Comparison of ENCODE assay signal across 25 cellular contexts in the genomic region with DNA sequence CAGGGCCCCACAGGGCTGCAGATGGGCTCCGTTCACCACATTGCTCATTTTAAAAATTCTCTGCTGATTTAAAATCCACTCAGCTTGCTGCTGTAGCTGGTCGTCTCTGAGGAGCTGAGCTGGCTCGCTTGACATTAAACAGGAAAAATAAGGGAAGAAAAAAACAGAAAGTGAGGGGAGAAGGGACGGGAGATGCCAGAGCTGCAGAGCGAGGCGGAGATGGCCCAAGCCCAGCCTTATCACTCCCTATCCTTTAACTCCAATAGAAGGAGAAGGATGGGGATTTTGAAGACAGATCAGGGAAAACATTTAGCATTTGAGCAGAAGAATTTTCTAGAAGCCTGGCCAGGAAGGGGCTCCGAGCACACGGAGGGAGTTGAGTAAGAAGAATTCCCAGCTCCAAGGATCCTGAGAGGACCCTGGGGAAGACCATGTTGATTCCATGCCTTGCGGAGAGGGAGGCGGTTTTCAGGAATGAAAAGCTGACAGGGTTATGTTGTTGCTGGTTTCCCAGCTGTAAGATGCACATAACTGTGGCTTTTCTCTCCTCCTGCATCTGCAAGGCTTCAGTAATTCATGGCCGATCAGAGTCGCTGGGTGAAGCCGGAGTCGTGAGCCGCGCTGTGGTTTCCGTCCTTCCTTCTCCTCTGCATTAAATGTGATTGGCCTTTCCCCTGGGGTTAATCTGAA. TPM values are rescaled to one million over a fixed set of nuclear protein-coding genes. Genes with fewer than 3 reads are reported as not detected.
DNase-seq lines count a peak whose midpoint lies in the region; TF ChIP-seq lines count a peak whose summit lies in the region.
"Had no signal": no experiment of that assay in that cellular context is flagged by ENCODE, and none has a peak within 500 bp of the region (broad histone marks: within the 10 kb centered on the region; RNA-seq: fewer than 3 reads in every experiment).

No MANE protein-coding gene starts in this region.

- DNase-seq in left ventricle myocardium inferior (no peak), cardiac septum (ENCODE audit: low spot score) (no peak), fibroblast of villous mesenchyme (ENCODE audit: low read depth) (peak; percentile 93), prostate gland (ENCODE audit: low spot score) (no peak), A673 (ENCODE audit: low spot score) (no peak), NCI-H510A treated with DMSO at 0.1 percent for 48 hours (lab: John Stamatoyannopoulos, UW) (no peak), NCI-H2107 treated with DMSO at 0.1 percent for 48 hours (lab: John Stamatoyannopoulos, UW; ENCODE audit: unreplicated experiment) (no peak)
- no peak for DNase-seq in CD4-positive, alpha-beta memory T cell
- DNase-seq: activated T-cell treated with anti-CD3 and anti-CD28 coated beads, Interleukin-2, amount 50 U/mL, for 48 hours; CD4-positive, alpha-beta T cell; dermis blood vessel endothelial cell; HCEC 1CT; left colon; NCI-H187; NCI-H226; occipital lobe; Peyer's patch; right lobe of liver; stimulated activated CD4-positive, alpha-beta T cell treated with anti-CD3 and anti-CD28 coated beads, Interleukin-2, amount 100 ng/mL, for 24 hours; stimulated activated naive CD4-positive, alpha-beta T cell treated with Interleukin-2 at 50 U/mL for 16 hours; T-helper 9 cell; trophoblast cell had no signal

- no peaks in the 10 kb centered on the region for H3K4me1 Mint-ChIP-seq in CD4-positive, alpha-beta memory T cell

- peaks cover 0 to 8% (median 0%) of the 10 kb centered on the region in 8 donors for H3K9me3 Mint-ChIP-seq in CD4-positive, alpha-beta memory T cell
- H3K9me3 Mint-ChIP-seq: CD4-positive, alpha-beta T cell had no signal

- no peaks in the 10 kb centered on the region for H3K36me3 ChIP-seq in left ventricle myocardium inferior
- no peaks in the 10 kb centered on the region for H3K36me3 ChIP-seq in prostate gland
- no peaks in the 10 kb centered on the region for H3K36me3 ChIP-seq in CD4-positive, alpha-beta memory T cell (ENCODE audit: insufficient read depth, low read length)
- no peaks in the 10 kb centered on the region for H3K36me3 ChIP-seq in A673 (ENCODE audit: insufficient read depth, low read length, poor library complexity, severe bottlenecking)
- H3K36me3 ChIP-seq: Peyer's patch, right lobe of liver had no signal

- CTCF ChIA-PET in CD4-positive, alpha-beta memory T cell (lab: Charles Lee; ENCODE audit: partially characterized antibody), result no interaction called here
- CTCF ChIA-PET in A673 (lab: Charles Lee), result no interaction called here

- H3K4me3 ChIP-seq in left ventricle myocardium inferior, result peak overlapping the region; percentile 29
- H3K4me3 ChIP-seq in fibroblast of villous mesenchyme (ENCODE audit: low read depth, low read length), result peak overlapping the region; percentile 27
- H3K4me3 ChIP-seq in prostate gland, result no peak overlapping the region
- no peak overlapping the region for H3K4me3 ChIP-seq in CD4-positive, alpha-beta memory T cell (ENCODE audit: low read length in 2 of 2)
- H3K4me3 ChIP-seq in A673 (ENCODE audit: low read depth, low read length, poor library complexity, severe bottlenecking), result no peak overlapping the region
- H3K4me3 ChIP-seq: gastroesophageal sphincter, K562, Peyer's patch, right lobe of liver had no signal

- TF ChIP-seq POLR2A in prostate gland (IDR thresholded peaks at IDR 0.05), result no peak

- H3K36me3 Mint-ChIP-seq in CD4-positive, alpha-beta memory T cell, result no peaks in the 10 kb centered on the region
- H3K36me3 Mint-ChIP-seq: activated naive CD8-positive, alpha-beta T cell had no signal

- TF ChIP-seq CTCF in left ventricle myocardium inferior (IDR thresholded peaks at IDR 0.05; ENCODE audit: borderline replicate concordance) (no peak), fibroblast of villous mesenchyme (IDR thresholded peaks at IDR 0.05; ENCODE audit: insufficient read depth, low read depth, low read length) (no peak), prostate gland (IDR thresholded peaks at IDR 0.05) (no peak), A673 (conservative IDR thresholded peaks at IDR 0.05; ENCODE audit: low read depth, low read length) (no peak)

- intact Hi-C loops in left ventricle myocardium inferior (cut with micrococcal nuclease) (no loop called here), cardiac septum (cut with DNase I) (no loop called here), prostate gland (cut with DNase I) (no loop called here), A673 (cut with micrococcal nuclease; ENCODE audit: unreplicated experiment) (no loop called here)
- intact Hi-C loops in CD4-positive, alpha-beta memory T cell (cut with micrococcal nuclease), result no loop called here

- H3K4me3 Mint-ChIP-seq in CD4-positive, alpha-beta memory T cell, result no peak overlapping the region
- H3K4me3 Mint-ChIP-seq: activated naive CD8-positive, alpha-beta T cell; CD4-positive, alpha-beta T cell had no signal

- H3K27ac Mint-ChIP-seq in CD4-positive, alpha-beta memory T cell, result no peak overlapping the region
- H3K27ac Mint-ChIP-seq: activated naive CD8-positive, alpha-beta T cell; CD4-positive, alpha-beta T cell had no signal

- peaks cover 59% of the 10 kb centered on the region for H3K27me3 ChIP-seq in left ventricle myocardium inferior (ENCODE audit: low read depth)
- H3K27me3 ChIP-seq in prostate gland (replicated peaks; ENCODE audit: insufficient read depth), result no peaks in the 10 kb centered on the region
- no peaks in the 10 kb centered on the region for H3K27me3 ChIP-seq in CD4-positive, alpha-beta memory T cell (ENCODE audit: insufficient read depth, low read length)
- peaks cover 32% of the 10 kb centered on the region for H3K27me3 ChIP-seq in A673 (replicated peaks; ENCODE audit: insufficient read depth, low read depth, low read length, poor library complexity)
- H3K27me3 ChIP-seq: Peyer's patch, right lobe of liver had no signal

- H3K9me3 ChIP-seq in left ventricle myocardium inferior (replicated peaks) (no peaks in the 10 kb centered on the region), prostate gland (no peaks in the 10 kb centered on the region), A673 (ENCODE audit: low read depth, low read length, poor library complexity, severe bottlenecking) (no peaks in the 10 kb centered on the region)
- no peaks in the 10 kb centered on the region for H3K9me3 ChIP-seq in CD4-positive, alpha-beta memory T cell (ENCODE audit: control insufficient read depth in 1 of 2, low read length in 2 of 2)
- H3K9me3 ChIP-seq: gastroesophageal sphincter, Peyer's patch, right lobe of liver had no signal

- no TSS peak for BruUV-seq in A673 (replicated peaks; lab: Mats Ljungman, UMichigan)

- H3K4me1 ChIP-seq in left ventricle myocardium inferior, result no peaks in the 10 kb centered on the region
- no peaks in the 10 kb centered on the region for H3K4me1 ChIP-seq in prostate gland (replicated peaks)
- H3K4me1 ChIP-seq in CD4-positive, alpha-beta memory T cell (ENCODE audit: insufficient read depth, low read length), result no peaks in the 10 kb centered on the region
- H3K4me1 ChIP-seq in A673 (ENCODE audit: insufficient read depth, low read length, poor library complexity, severe bottlenecking), result no peaks in the 10 kb centered on the region
- H3K4me1 ChIP-seq: Peyer's patch, right lobe of liver had no signal

- H3K27ac ChIP-seq in left ventricle myocardium inferior (replicated peaks) (peak overlapping the region; percentile 30), prostate gland (peak overlapping the region; percentile 19 to 56), A673 (ENCODE audit: low read depth, low read length, poor library complexity, severe bottlenecking) (no peak overlapping the region)
- H3K27ac ChIP-seq in CD4-positive, alpha-beta memory T cell (ENCODE audit: low read depth, low read length), result no peak overlapping the region
- H3K27ac ChIP-seq: gastroesophageal sphincter, right lobe of liver had no signal

- peaks cover 6 to 31% of the 10 kb centered on the region in 2 donors for H3K27me3 Mint-ChIP-seq in CD4-positive, alpha-beta memory T cell

- 68% methylated on average over 17 of the region's 17 CpGs for WGBS in prostate gland

- POLR2A ChIA-PET in CD4-positive, alpha-beta memory T cell (lab: Charles Lee; ENCODE audit: partially characterized antibody), result no interaction called here
- POLR2A ChIA-PET in A673 (lab: Charles Lee; ENCODE audit: low non-redundant PET), result no interaction called here

RNA-seq across cellular contexts. Expression of a gene that starts 35.6 kb away (rescaled TPM):
- 2.7 TPM for total RNA-seq in left ventricle myocardium inferior
- 0.83 TPM for total RNA-seq in cardiac septum
- total RNA-seq in fibroblast of villous mesenchyme, result 47.4 and 58.7 TPM in 2 replicates
- total RNA-seq in prostate gland, result 10 to 100 TPM; 23.5 to 52.9 TPM
- not detected for total RNA-seq in CD4-positive, alpha-beta memory T cell
- polyA plus RNA-seq in CD4-positive, alpha-beta memory T cell, result not detected
- not detected in 2 replicates for total RNA-seq in A673 (2021)
- total RNA-seq: CD4-positive, alpha-beta T cell; dermis blood vessel endothelial cell; K562 had no signal
- polyA plus RNA-seq: K562 had no signal

Comparison
In these comparisons a context has a peak if more than half of its experiments do, and no peak if none do; other contexts are left out.
1. H3K27ac ChIP-seq: peak in left ventricle myocardium inferior (single experiment) and prostate gland (2 of 2); none in CD4-positive, alpha-beta memory T cell (single experiment) and A673 (single experiment).
2. H3K4me3 ChIP-seq: peak in left ventricle myocardium inferior (single experiment) and fibroblast of villous mesenchyme (single experiment); none in prostate gland (0 of 2), CD4-positive, alpha-beta memory T cell (0 of 2) and A673 (single experiment).